34 cellular contexts compared by ENCODE assay signal in the genomic region with DNA sequence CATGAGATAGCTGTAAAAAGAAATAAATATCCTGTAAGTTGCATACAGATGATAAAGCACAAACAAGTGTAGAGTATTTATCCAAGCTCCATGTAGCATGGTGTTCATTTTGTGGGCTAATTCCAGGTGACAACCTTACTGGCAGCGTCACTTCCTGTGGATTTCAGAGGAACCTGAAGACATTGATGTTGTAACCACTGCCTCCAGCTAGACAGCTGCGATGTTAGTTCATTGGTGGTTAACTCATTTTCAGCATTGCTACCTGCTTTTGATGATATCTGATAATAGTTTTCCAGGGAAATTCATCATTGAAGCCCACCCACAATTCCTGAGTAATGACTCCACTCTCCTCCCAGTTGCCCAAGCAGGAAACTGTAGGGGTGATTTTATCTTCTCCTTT. TPM values are rescaled to one million over a fixed set of nuclear protein-coding genes. Genes with fewer than 3 reads are reported as not detected.
"Had no signal": no experiment of that assay in that cellular context is flagged by ENCODE, and none has a peak within 500 bp of the region (broad histone marks: within the 10 kb centered on the region; RNA-seq: fewer than 3 reads in every experiment).

No MANE protein-coding gene starts in this region.

- H3K4me3 ChIP-seq: SJCRH30, SK-N-MC had no signal

- DNase-seq: activated CD4-positive, alpha-beta memory T cell treated with anti-CD3 and anti-CD28 coated beads, Interleukin-2, amount 10 ng/mL, durations not matched to agents 7 days and 5 days; activated CD4-positive, alpha-beta T cell treated with anti-CD3 and anti-CD28 coated beads for 1 hour; activated CD4-positive, alpha-beta T cell treated with anti-CD3 and anti-CD28 coated beads for 48 hours; activated CD4-positive, CD25-positive, alpha-beta regulatory T cell; activated CD8-positive, alpha-beta memory T cell treated with anti-CD3 and anti-CD28 coated beads for 24 hours; activated CD8-positive, alpha-beta memory T cell treated with anti-CD3 and anti-CD28 coated beads, Interleukin-2, amount 10 ng/mL, durations not matched to agents 7 days and 5 days; activated CD8-positive, alpha-beta memory T cell treated with anti-CD3 and anti-CD28 coated beads, Interleukin-2, amount 50 U/mL, for 48 hours; activated effector memory CD4-positive, alpha-beta T cell treated with anti-CD3 and anti-CD28 coated beads, Interleukin-2, amount 50 U/mL, for 16 hours; activated naive CD4-positive, alpha-beta T cell; activated naive CD4-positive, alpha-beta T cell treated with anti-CD3 and anti-CD28 coated beads, Interleukin-2, amount 50 U/mL, for 16 hours; activated naive CD8-positive, alpha-beta T cell treated with anti-CD3 and anti-CD28 coated beads for 36 hours; activated T-cell treated with anti-CD3 and anti-CD28 coated beads, Interleukin-2, amount 50 U/mL, for 72 hours; amniotic stem cell; aorta; brain microvascular endothelial cell; NCI-H1105; NCI-H1417 treated with DMSO at 0.1 percent for 48 hours; NCI-H1930; NCI-H2081 treated with DMSO at 0.1 percent for 48 hours; NCI-H345; NCI-H524 treated with DMSO at 0.1 percent for 48 hours; Right ventricle myocardium superior; SJCRH30; T1000; WERI-Rb-1 had no signal

- H3K27me3 ChIP-seq: brain microvascular endothelial cell, SJCRH30 had no signal

- H3K4me2 ChIP-seq: KMS-11 had no signal

- H3K36me3 ChIP-seq: brain microvascular endothelial cell, SJCRH30, WERI-Rb-1 had no signal

- H3K27ac ChIP-seq: brain microvascular endothelial cell, KMS-11, RWPE1, SJCRH30, SK-N-MC, WERI-Rb-1 had no signal

RNA-seq across cellular contexts. Expression of gene HSD3B1, which starts 3.0 kb away (rescaled TPM):
- total RNA-seq: activated CD4-positive, alpha-beta memory T cell treated with anti-CD3 and anti-CD28 coated beads, Interleukin-2, amount 10 ng/mL, durations not matched to agents 7 days and 5 days; activated CD8-positive, alpha-beta memory T cell treated with anti-CD3 and anti-CD28 coated beads, Interleukin-2, amount 10 ng/mL, durations not matched to agents 7 days and 5 days; activated naive CD8-positive, alpha-beta T cell treated with anti-CD3 and anti-CD28 coated beads for 36 hours; activated T-cell treated with anti-CD3 and anti-CD28 coated beads, Interleukin-2, amount 50 U/mL, for 72 hours; activated T-helper 17 cell treated with anti-CD3 and anti-CD28 coated beads, Interleukin-2, amount 50 U/mL, for 72 hours; aorta; cardiac septum; LHCN-M2; NCI-H460; Right ventricle myocardium superior; SJCRH30; T-helper 1 cell treated with Interleukin-12 subunit alpha and Interleukin-12 subunit beta and Interleukin-4 antibody, amounts not matched to agents 30 ng/mL and 1 ng/mL, for 36 hours; T-helper 2 cell treated with Interferon-gamma antibody and Interleukin-4, amounts not matched to agents 100 ng/mL and 5 ng/mL, for 36 hours had no signal
- polyA plus RNA-seq: aorta had no signal
